21 cellular contexts compared by ENCODE assay signal in the genomic region with DNA sequence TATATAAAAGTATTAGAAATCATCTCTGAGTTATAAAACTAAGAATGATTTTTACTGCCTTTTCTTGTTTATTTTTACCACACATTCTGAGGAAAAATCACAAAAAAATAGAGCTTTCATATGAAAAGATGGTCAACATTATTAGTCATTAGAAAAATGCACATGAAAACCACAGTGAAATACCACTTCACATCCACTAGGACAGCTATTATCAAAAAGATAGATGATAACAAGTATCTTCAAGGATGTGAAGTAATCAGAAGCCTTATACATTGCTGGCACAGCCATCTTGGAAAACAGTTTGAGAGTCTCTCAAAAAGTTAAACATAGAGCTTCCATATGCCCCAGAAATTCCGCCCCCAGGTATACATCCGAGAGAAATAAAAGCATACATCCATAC.
"Had no signal": no experiment of that assay in that cellular context is flagged by ENCODE, and none has a peak within 500 bp of the region (broad histone marks: within the 10 kb centered on the region; RNA-seq: fewer than 3 reads in every experiment).

No MANE protein-coding gene starts in this region.

- H3K4me1 Mint-ChIP-seq: mesothelial cell of epicardium; stimulated activated memory B cell treated with anti-CD40 and anti-IgM and Interleukin-4, amounts not matched to agents 10 μg/mL and 1 μg/mL and 100 μg/mL, for 72 hours had no signal

- H3K9me3 Mint-ChIP-seq: dendritic cell treated with granulocyte-macrophage colony-stimulating factor and Interleukin-4, amounts not matched to agents 40 ng/mL and 50 ng/mL, for 4 days; endodermal cell; naive B cell; neural progenitor cell; stimulated activated memory B cell treated with anti-CD40 and anti-IgM and Interleukin-4, amounts not matched to agents 10 μg/mL and 1 μg/mL and 100 μg/mL, for 72 hours had no signal

- ATAC-seq: foreskin keratinocyte; heart right ventricle; psoas muscle; stimulated activated memory B cell treated with anti-CD40 and anti-IgM and Interleukin-4, amounts not matched to agents 10 μg/mL and 1 μg/mL and 100 μg/mL, for 72 hours had no signal

- H3K27me3 Mint-ChIP-seq: activated CD4-positive, alpha-beta memory T cell treated with anti-CD3 and anti-CD28 coated beads, Interleukin-2, amount 10 ng/mL, durations not matched to agents 7 days and 5 days; central memory CD8-positive, alpha-beta T cell had no signal

- H3K27ac Mint-ChIP-seq: dendritic cell treated with granulocyte-macrophage colony-stimulating factor and Interleukin-4, amounts not matched to agents 40 ng/mL and 50 ng/mL, for 4 days; endodermal cell; mesothelial cell of epicardium; naive B cell; neural progenitor cell; stimulated activated memory B cell treated with anti-CD40 and anti-IgM and Interleukin-4, amounts not matched to agents 10 μg/mL and 1 μg/mL and 100 μg/mL, for 72 hours had no signal

- DNase-seq: activated CD4-positive, alpha-beta memory T cell treated with anti-CD3 and anti-CD28 coated beads, Interleukin-2, amount 10 ng/mL, durations not matched to agents 7 days and 5 days; activated CD4-positive, alpha-beta T cell treated with anti-CD3 and anti-CD28 coated beads for 4 hours; activated CD4-positive, CD25-positive, alpha-beta regulatory T cell; anterior cingulate cortex; endodermal cell; foreskin keratinocyte; heart right ventricle; naive B cell; occipital lobe; psoas muscle; sigmoid colon; SK-N-SH; small intestine; stimulated activated CD4-positive, alpha-beta T cell treated with anti-CD3 and anti-CD28 coated beads, Interleukin-4, amount 100 ng/mL, for 4 hours; stimulated activated CD8-positive, alpha-beta memory T cell treated with anti-CD3 and anti-CD28 coated beads, Interleukin-4, amount 100 ng/mL, for 48 hours; tibial artery had no signal

- H3K4me3 Mint-ChIP-seq: activated CD4-positive, alpha-beta memory T cell treated with anti-CD3 and anti-CD28 coated beads, Interleukin-2, amount 10 ng/mL, durations not matched to agents 7 days and 5 days; central memory CD8-positive, alpha-beta T cell; dendritic cell treated with granulocyte-macrophage colony-stimulating factor and Interleukin-4, amounts not matched to agents 40 ng/mL and 50 ng/mL, for 4 days; endodermal cell; mesothelial cell of epicardium; naive B cell; neural progenitor cell; stimulated activated memory B cell treated with anti-CD40 and anti-IgM and Interleukin-4, amounts not matched to agents 10 μg/mL and 1 μg/mL and 100 μg/mL, for 72 hours had no signal

- H3K36me3 Mint-ChIP-seq: mesothelial cell of epicardium; naive B cell; neural progenitor cell; stimulated activated memory B cell treated with anti-CD40 and anti-IgM and Interleukin-4, amounts not matched to agents 10 μg/mL and 1 μg/mL and 100 μg/mL, for 72 hours had no signal
